18 cellular contexts compared by ENCODE assay signal in the genomic region with DNA sequence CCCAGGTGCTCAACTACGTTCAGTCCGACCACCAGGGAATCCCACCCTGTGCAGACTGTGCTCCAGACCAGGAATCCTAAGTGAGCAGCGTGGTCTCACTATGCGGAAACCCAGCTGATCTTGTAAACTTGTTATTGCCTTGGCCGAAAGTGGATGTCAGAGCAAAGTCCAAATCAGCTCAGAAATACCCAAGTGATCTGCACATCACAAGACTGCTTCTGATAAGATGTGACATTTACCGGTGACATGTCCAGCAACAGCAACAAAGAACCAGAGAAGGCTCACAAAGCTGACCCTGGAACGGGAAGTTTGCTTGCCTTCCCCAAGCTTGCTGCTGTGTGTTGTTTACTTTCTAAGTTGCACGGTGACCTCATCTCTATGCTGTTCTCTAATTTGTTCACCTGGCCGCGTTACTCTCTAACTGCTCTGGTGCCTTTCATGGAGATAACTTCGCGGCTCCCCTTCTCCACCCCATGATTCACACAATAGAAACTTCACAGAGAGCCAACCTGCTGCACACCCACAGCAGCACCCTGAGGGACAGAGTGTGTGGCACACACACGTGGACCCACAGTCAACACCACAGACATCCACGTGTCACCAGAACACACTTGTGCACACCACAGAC. TPM values are rescaled to one million over a fixed set of nuclear protein-coding genes. Genes with fewer than 3 reads are reported as not detected.
DNase-seq lines count a peak whose midpoint lies in the region; ATAC-seq, FAIRE-seq and TF ChIP-seq lines count a peak whose summit lies in the region.
"Had no signal": no experiment of that assay in that cellular context is flagged by ENCODE, and none has a peak within 500 bp of the region (broad histone marks: within the 10 kb centered on the region; RNA-seq: fewer than 3 reads in every experiment).

No MANE protein-coding gene starts in this region.

- no peaks in the 10 kb centered on the region for H4K20me1 ChIP-seq in GM12878 (ENCODE audit: control insufficient read depth, insufficient read depth)

- peaks cover 0 to 6% of the 10 kb centered on the region in 2 experiments; a peak in 1 of 4 replicates for H3K27me3 ChIP-seq in GM12878 (replicated peaks in 1 of 2; ENCODE audit: control insufficient read depth in 2 of 2, insufficient read depth in 2 of 2, low read length in 1 of 2)
- peaks cover 40% of the 10 kb centered on the region for H3K27me3 ChIP-seq in upper lobe of right lung

- no peak for TF ChIP-seq CTCF in GM12878 (IDR thresholded peaks at IDR 0.05 in 2 of 3, conservative IDR thresholded peaks at IDR 0.05 in 1 of 3; ENCODE audit: control insufficient read depth in 2 of 3, extremely low read depth in 1 of 3, insufficient read depth in 1 of 3, low read depth in 3 of 3, low read length in 3 of 3)
- no peak for TF ChIP-seq CTCF in mesothelial cell of epicardium (IDR thresholded peaks at IDR 0.05; ENCODE audit: unreplicated experiment)
- no peak for TF ChIP-seq CTCF in upper lobe of right lung (IDR thresholded peaks at IDR 0.05)

- peak overlapping the region; percentile 66 for H3K27ac Mint-ChIP-seq in mesothelial cell of epicardium
- H3K27ac Mint-ChIP-seq: activated T-helper 17 cell treated with anti-CD3 and anti-CD28 coated beads, Interleukin-2, amount 50 U/mL, for 72 hours; IgD-negative memory B cell; T-helper 1 cell treated with Interleukin-12 subunit alpha and Interleukin-12 subunit beta and Interleukin-4 antibody, amounts not matched to agents 30 μg/mL and 1 μg/mL, for 36 hours had no signal

- WGBS in GM12878 (ENCODE audit: insufficient coverage, insufficient replicate concordance, low lambda C conversion rate, missing lambda C conversion rate): 66% methylated on average over 14 of the region's 14 CpGs

- ATAC-seq in left ventricle myocardium superior: peak; percentile 9
- ATAC-seq in Right ventricle myocardium inferior: no peak
- ATAC-seq in GM12878: peak; percentile 46
- ATAC-seq in upper lobe of right lung: peak; percentile 27
- no peak for ATAC-seq in GM19463 (IDR thresholded peaks at IDR 0.05; ENCODE audit: unreplicated experiment)
- no peak for ATAC-seq in HG03108 (IDR thresholded peaks at IDR 0.05; ENCODE audit: unreplicated experiment)
- ATAC-seq: activated T-helper 17 cell treated with anti-CD3 and anti-CD28 coated beads, Interleukin-2, amount 50 U/mL, for 72 hours had no signal

- no peak for TF ChIP-seq RAD21 in GM12878 (IDR thresholded peaks at IDR 0.05; ENCODE audit: insufficient read depth, low read depth, low read length)

- no peaks in the 10 kb centered on the region for H3K79me2 ChIP-seq in GM12878 (ENCODE audit: control insufficient read depth, insufficient read depth, low read length)

- no peak overlapping the region for H3K4me2 ChIP-seq in GM12878 (ENCODE audit: control insufficient read depth, insufficient read depth)

- no peak overlapping the region for H3K9ac ChIP-seq in GM12878 (ENCODE audit: control insufficient read depth, insufficient read depth, low read length)

- no peaks in the 10 kb centered on the region for H3K36me3 Mint-ChIP-seq in mesothelial cell of epicardium
- H3K36me3 Mint-ChIP-seq: IgD-negative memory B cell had no signal

- H3K9me3 ChIP-seq in GM12878 (replicated peaks; ENCODE audit: control insufficient read depth, insufficient read depth, low read length) (no peaks in the 10 kb centered on the region), upper lobe of right lung (no peaks in the 10 kb centered on the region)
- H3K9me3 ChIP-seq: heart right ventricle had no signal

- H3K36me3 ChIP-seq in GM12878 (ENCODE audit: control insufficient read depth in 2 of 2, insufficient read depth in 2 of 2, low read length in 1 of 2) (no peaks in the 10 kb centered on the region), upper lobe of right lung (no peaks in the 10 kb centered on the region)
- H3K36me3 ChIP-seq: heart right ventricle had no signal

- peaks cover 37% of the 10 kb centered on the region for H3K27me3 Mint-ChIP-seq in mesothelial cell of epicardium (ENCODE audit: low read depth)

- POLR2A ChIA-PET in GM12878 (lab: Charles Lee): interaction anchor here (0.6 to 6.0 kb wide), 7 partner anchors 19 to 307 kb away, joined by 3 to 44 read pairs (median 4); a partner anchor contains a TSS

- no peak for DNase-seq in left ventricle myocardium superior
- no peak for DNase-seq in Right ventricle myocardium inferior (ENCODE audit: missing footprints)
- DNase-seq in GM12878 (ENCODE audit: low read depth, low spot score): no peak
- DNase-seq in mesothelial cell of epicardium (ENCODE audit: low spot score in 2 of 2, unreplicated experiment in 2 of 2): no peak
- no peak for DNase-seq in upper lobe of right lung
- no peak for DNase-seq in GM19239 (ENCODE audit: insufficient read length, low spot score)
- DNase-seq: activated CD4-positive, alpha-beta T cell treated with anti-CD3 and anti-CD28 coated beads, Interleukin-2, amount 50 U/mL, for 4 hours; heart right ventricle; NCI-H187 treated with DMSO at 0.1 percent for 48 hours had no signal

- H3K27ac ChIP-seq in GM12878 (ENCODE audit: control insufficient read depth, insufficient read depth): no peak overlapping the region
- H3K27ac ChIP-seq in upper lobe of right lung: no peak overlapping the region
- H3K27ac ChIP-seq: heart right ventricle had no signal

- SMC1A ChIA-PET in GM12878 (lab: Charles Lee; ENCODE audit: uncharacterized antibody, unreplicated experiment): interaction anchor here (0.8 to 13.7 kb wide), 8 partner anchors 15 to 32 kb away, joined by 3 to 386 read pairs (median 5); no protein-coding TSS in a partner anchor

- no TSS peak for BruUV-seq in GM12878 (replicated peaks; lab: Mats Ljungman, UMichigan)

- H2AFZ ChIP-seq in GM12878 (ENCODE audit: control insufficient read depth, low read depth, low read length): no peak overlapping the region

- FAIRE-seq in GM12878 (lab: Jason Lieb, UNC) (no peak), GM19239 (lab: Jason Lieb, UNC) (no peak)
- FAIRE-seq: H1 had no signal

- TF ChIP-seq POLR2A in GM12878 (IDR thresholded peaks at IDR 0.05; ENCODE audit: low read depth, low read length): no peak

- TF ChIP-seq EP300 in GM12878 (IDR thresholded peaks at IDR 0.05; ENCODE audit: borderline replicate concordance in 1 of 2, control insufficient read depth in 1 of 2, low read depth in 2 of 2, low read length in 2 of 2): no peak

- CTCF ChIA-PET in GM12878 (lab: Yijun Ruan, JAX): interaction anchor here (0.5 to 19.9 kb wide), 6 partner anchors 9 to 447 kb away, joined by 3 to 483 read pairs (median 6); no protein-coding TSS in a partner anchor

- H3K9me3 Mint-ChIP-seq in mesothelial cell of epicardium: no peaks in the 10 kb centered on the region
- H3K9me3 Mint-ChIP-seq: activated T-helper 17 cell treated with anti-CD3 and anti-CD28 coated beads, Interleukin-2, amount 50 U/mL, for 72 hours; T-helper 1 cell treated with Interleukin-12 subunit alpha and Interleukin-12 subunit beta and Interleukin-4 antibody, amounts not matched to agents 30 μg/mL and 1 μg/mL, for 36 hours had no signal

- H3K4me1 ChIP-seq in GM12878 (ENCODE audit: control insufficient read depth, insufficient read depth, low read length) (peaks cover 25% of the 10 kb centered on the region), upper lobe of right lung (no peaks in the 10 kb centered on the region)

- H3K4me3 ChIP-seq in GM12878: no peak overlapping the region
- H3K4me3 ChIP-seq in upper lobe of right lung: no peak overlapping the region

- intact Hi-C loops in left ventricle myocardium superior (cut with micrococcal nuclease) (no loop called here), Right ventricle myocardium inferior (cut with DNase I) (no loop called here), GM12878 (cut with micrococcal nuclease; ENCODE audit: unreplicated experiment) (loop anchor here (5.0 kb wide), 1 partner anchor 33 kb away; no protein-coding TSS in a partner anchor), upper lobe of right lung (cut with DNase I) (no loop called here)

- H3K4me1 Mint-ChIP-seq in mesothelial cell of epicardium: peaks cover 22% of the 10 kb centered on the region

- RAD21 ChIA-PET in GM12878 (lab: Charles Lee; ENCODE audit: unreplicated experiment): interaction anchor here (0.7 to 11.6 kb wide), 4 partner anchors 13 to 33 kb away, joined by 3 to 311 read pairs (median 5); no protein-coding TSS in a partner anchor

- in situ Hi-C loops in GM12878 (cut with MboI): no loop called here

- H3K4me3 Mint-ChIP-seq in mesothelial cell of epicardium: no peak overlapping the region
- H3K4me3 Mint-ChIP-seq: activated T-helper 17 cell treated with anti-CD3 and anti-CD28 coated beads, Interleukin-2, amount 50 U/mL, for 72 hours; IgD-negative memory B cell; T-helper 1 cell treated with Interleukin-12 subunit alpha and Interleukin-12 subunit beta and Interleukin-4 antibody, amounts not matched to agents 30 μg/mL and 1 μg/mL, for 36 hours had no signal

RNA-seq across cellular contexts. Expression of a gene that starts 1.7 kb away (rescaled TPM):
- total RNA-seq in left ventricle myocardium superior (not detected), Right ventricle myocardium inferior (not detected), GM12878 (2014; rRNA removed) (0.05 and 0.06 TPM in 2 replicates), GM12878 (2014; rRNA removed; fragmentation: Illumina TruSeq; extraction: Trizol) (0.04 and 0.09 TPM in 2 replicates), GM12878 (2021) (0.08 and 0.13 TPM in 2 replicates), mesothelial cell of epicardium (0.09 TPM in 1 of 3 replicates, not detected in the others), upper lobe of right lung (not detected)
- 0.48 and 0.86 TPM in 2 replicates for total RNA-seq in GM12878 (2013; cell fraction: nucleolus; rRNA removed)
- 0.08 TPM for polyA plus RNA-seq in GM12878 (2011; ENCODE audit: low read depth)
- polyA plus RNA-seq in GM12878 (2011; rRNA removed) (0.36 and 0.68 TPM in 2 replicates), GM12878 (2014; fragmentation: Illumina TruSeq; extraction: Trizol) (0.09 and 0.16 TPM in 2 replicates), GM12878 (2014; fragmentation: Nextera tagmentation; extraction: Ambion mirVana) (under 1 TPM in 1 of 2 experiments, not detected in 1; 0.02 TPM), GM12878 (2014; rRNA removed) (0.03 and 0.04 TPM in 2 replicates), GM12878 (2016; fragmentation: Nextera tagmentation; extraction: Ambion mirVana) (under 1 TPM in 1 of 2 experiments, not detected in 1; 0.04 TPM)
- 0.35 and 0.40 TPM in 2 replicates for polyA plus RNA-seq in GM12878 (2011; cell fraction: cytosol; rRNA removed)
- 0.23 and 0.40 TPM in 2 replicates for polyA plus RNA-seq in GM12878 (2011; cell fraction: nucleus; rRNA removed)
- 0.12 and 0.13 TPM in 2 replicates for polyA plus RNA-seq in GM12878 (2012)
- 0.21 and 0.29 TPM in 2 replicates for polyA minus RNA-seq in GM12878 (2011; rRNA and poly(A)+ RNA removed)
- polyA minus RNA-seq in GM12878 (2011; cell fraction: cytosol; rRNA and poly(A)+ RNA removed): not detected in 2 replicates
- polyA minus RNA-seq in GM12878 (2011; cell fraction: nucleus; rRNA and poly(A)+ RNA removed): 0.10 and 0.12 TPM in 2 replicates
- total RNA-seq: activated T-helper 17 cell treated with anti-CD3 and anti-CD28 coated beads, Interleukin-2, amount 50 U/mL, for 72 hours; Daoy; H1; heart right ventricle; lower leg skin; osteocyte had no signal
- polyA plus RNA-seq: H1, heart right ventricle, IgD-negative memory B cell had no signal

RNA-seq across cellular contexts. Expression of a gene that starts 52.5 kb away (rescaled TPM):
- total RNA-seq in left ventricle myocardium superior (0.15 TPM), Right ventricle myocardium inferior (0.38 TPM), GM12878 (2014; rRNA removed) (1.8 and 2.6 TPM in 2 replicates), GM12878 (2014; rRNA removed; fragmentation: Illumina TruSeq; extraction: Trizol) (1.1 and 1.3 TPM in 2 replicates), GM12878 (2021) (1.6 and 1.9 TPM in 2 replicates), mesothelial cell of epicardium (0.38 to 0.47 TPM (median 0.45 TPM) in 3 replicates), upper lobe of right lung (6.3 TPM)
- total RNA-seq in GM12878 (2013; cell fraction: nucleolus; rRNA removed): 0.25 TPM in 1 of 2 replicates, not detected in the other
- polyA plus RNA-seq in GM12878 (2011; ENCODE audit: low read depth): 2.2 TPM
- polyA plus RNA-seq in GM12878 (2011; rRNA removed) (0.04 TPM in 1 of 2 replicates, not detected in the other), GM12878 (2014; fragmentation: Illumina TruSeq; extraction: Trizol) (1.3 TPM in 2 replicates), GM12878 (2014; fragmentation: Nextera tagmentation; extraction: Ambion mirVana) (under 1 TPM; 0.23 to 0.27 TPM), GM12878 (2014; rRNA removed) (1.8 and 2.1 TPM in 2 replicates), GM12878 (2016; fragmentation: Nextera tagmentation; extraction: Ambion mirVana) (1 to 10 TPM; 1.2 to 1.5 TPM)
- polyA plus RNA-seq in GM12878 (2011; cell fraction: cytosol; rRNA removed): 0.06 and 0.07 TPM in 2 replicates
- not detected in 2 replicates for polyA plus RNA-seq in GM12878 (2011; cell fraction: nucleus; rRNA removed)
- polyA plus RNA-seq in GM12878 (2012): 4.4 and 5.6 TPM in 2 replicates
- 0.26 TPM in 1 of 2 replicates, not detected in the other for polyA minus RNA-seq in GM12878 (2011; rRNA and poly(A)+ RNA removed)
- polyA minus RNA-seq in GM12878 (2011; cell fraction: cytosol; rRNA and poly(A)+ RNA removed): not detected in 2 replicates
- polyA minus RNA-seq in GM12878 (2011; cell fraction: nucleus; rRNA and poly(A)+ RNA removed): 0.12 TPM in 1 of 2 replicates, not detected in the other

Comparison
In these comparisons a context has a peak if more than half of its experiments do, and no peak if none do; other contexts are left out.
1. ATAC-seq: peak in left ventricle myocardium superior (single experiment), GM12878 (single experiment) and upper lobe of right lung (single experiment); none in Right ventricle myocardium inferior (single experiment), GM19463 (single experiment) and HG03108 (single experiment).